ENCODE assay signal across 9 cellular contexts in genomic region chr3:106176734-106177133, GRCh38.
DNase-seq lines count a peak whose midpoint lies in the region; ATAC-seq and TF ChIP-seq lines count a peak whose summit lies in the region.
"Had no signal": no experiment of that assay in that cellular context is flagged by ENCODE, and none has a peak within 500 bp of the region (broad histone marks: within the 10 kb centered on the region; RNA-seq: fewer than 3 reads in every experiment).

No MANE protein-coding gene starts in this region.

- TF ChIP-seq CTCF in GM13976 (IDR thresholded peaks at IDR 0.05; ENCODE audit: borderline replicate concordance, control extremely low read depth, extremely low read depth, insufficient read depth, missing control alignments): no peak
- no peak for TF ChIP-seq CTCF in OCI-LY3 (IDR thresholded peaks at IDR 0.05; ENCODE audit: low read depth, low read length)

- H2BK12ac ChIP-seq in trophoblast cell (ENCODE audit: low read length): no peak overlapping the region

- no peak overlapping the region for H2BK5ac ChIP-seq in trophoblast cell (ENCODE audit: low read depth, low read length, poor library complexity)

- H3K27me3 ChIP-seq in OCI-LY3 (ENCODE audit: low read depth, low read length) (peaks cover 68% of the 10 kb centered on the region), adipocyte (replicated peaks; ENCODE audit: control insufficient read depth, insufficient read depth, low read length) (no peaks in the 10 kb centered on the region), trophoblast cell (ENCODE audit: insufficient read depth, low read length) (no peaks in the 10 kb centered on the region)

- H3K4ac ChIP-seq in trophoblast cell (ENCODE audit: low read depth, low read length): no peak overlapping the region

- no peak overlapping the region for H3K14ac ChIP-seq in trophoblast cell (ENCODE audit: low read length)

- no peak overlapping the region for H3K18ac ChIP-seq in trophoblast cell (ENCODE audit: low read length)

- no peak overlapping the region for H2BK120ac ChIP-seq in trophoblast cell (ENCODE audit: insufficient read depth, low read length, poor library complexity)

- H3K79me2 ChIP-seq in OCI-LY3 (ENCODE audit: low read length): no peaks in the 10 kb centered on the region
- no peaks in the 10 kb centered on the region for H3K79me2 ChIP-seq in trophoblast cell (ENCODE audit: control insufficient read depth, insufficient read depth, low read length, poor library complexity)

- H4K91ac ChIP-seq in trophoblast cell (ENCODE audit: low read depth, low read length): no peak overlapping the region

- ATAC-seq in HG02678 (IDR thresholded peaks at IDR 0.05; ENCODE audit: unreplicated experiment) (peak; percentile 79), SK-N-SH treated with all-trans-retinoic acid at 6 μM for 48 hours (no peak)
- ATAC-seq: HCT116 had no signal

- no peaks in the 10 kb centered on the region for H3K36me3 ChIP-seq in OCI-LY3 (replicated peaks; ENCODE audit: low read depth, low read length)
- H3K36me3 ChIP-seq in adipocyte (ENCODE audit: control insufficient read depth, insufficient read depth, low read length, severe bottlenecking): no peaks in the 10 kb centered on the region
- no peaks in the 10 kb centered on the region for H3K36me3 ChIP-seq in trophoblast cell (ENCODE audit: control insufficient read depth in 1 of 2, insufficient read depth in 2 of 2, low read length in 2 of 2)

- WGBS in trophoblast cell (ENCODE audit: extremely low coverage, insufficient coverage, insufficient read length): no CpG with 5 or more reads among the region's 3 CpGs

- DNase-seq in GM13976 (ENCODE audit: low spot score) (peak; percentile 33), adipocyte (ENCODE audit: low read depth) (peak; percentile 48), trophoblast cell (no peak), cortex of kidney (lab: John Stamatoyannopoulos, UW) (no peak)
- peak; percentile 11 to 47 for DNase-seq in stimulated activated CD4-positive, alpha-beta T cell treated with anti-CD3 and anti-CD28 coated beads, Interleukin-4, amount 100 ng/mL, for 48 hours (ENCODE audit: low read depth in 2 of 2)

- H3K4me1 ChIP-seq in OCI-LY3 (ENCODE audit: low read length) (peaks cover 38% of the 10 kb centered on the region), adipocyte (ENCODE audit: control insufficient read depth, insufficient read depth, low read length) (peaks cover 10% of the 10 kb centered on the region), trophoblast cell (ENCODE audit: control insufficient read depth in 1 of 2, insufficient read depth in 2 of 2, low read length in 2 of 2) (no peaks in the 10 kb centered on the region)

- H3K9ac ChIP-seq in OCI-LY3 (ENCODE audit: low read length) (no peak overlapping the region), adipocyte (ENCODE audit: low read length) (peak overlapping the region; percentile 47), trophoblast cell (ENCODE audit: low read length) (no peak overlapping the region)

- no peak overlapping the region for H2AK5ac ChIP-seq in trophoblast cell (ENCODE audit: low read length)

- H3K4me2 ChIP-seq in OCI-LY3 (ENCODE audit: low read length) (peak overlapping the region; percentile 50), trophoblast cell (ENCODE audit: low read length) (no peak overlapping the region)

- no peaks in the 10 kb centered on the region for H3K79me1 ChIP-seq in trophoblast cell (ENCODE audit: low read length)

- H3K9me3 ChIP-seq in OCI-LY3 (ENCODE audit: insufficient read depth, low read length) (no peaks in the 10 kb centered on the region), adipocyte (ENCODE audit: control insufficient read depth, low read length) (no peaks in the 10 kb centered on the region), trophoblast cell (ENCODE audit: insufficient read depth, low read depth, low read length) (no peaks in the 10 kb centered on the region)

- no peak overlapping the region for H3K23ac ChIP-seq in trophoblast cell (ENCODE audit: low read length)

- H2AFZ ChIP-seq in OCI-LY3 (ENCODE audit: low read depth, low read length) (no peak overlapping the region), trophoblast cell (ENCODE audit: insufficient read depth, low read length, poor library complexity) (no peak overlapping the region)

- H4K20me1 ChIP-seq in OCI-LY3 (ENCODE audit: insufficient read depth, low read length): peaks cover 8% of the 10 kb centered on the region

- H3K27ac ChIP-seq in OCI-LY3 (ENCODE audit: low read length) (no peak overlapping the region), trophoblast cell (ENCODE audit: low read depth, low read length) (no peak overlapping the region)

- H3K4me3 ChIP-seq in OCI-LY3 (ENCODE audit: low read length) (peak overlapping the region; percentile 47), adipocyte (ENCODE audit: low read length) (peak overlapping the region; percentile 56), trophoblast cell (ENCODE audit: low read depth, low read length) (no peak overlapping the region)

- no peak overlapping the region for H4K8ac ChIP-seq in trophoblast cell (ENCODE audit: low read depth, low read length)

- no peak overlapping the region for H4K12ac ChIP-seq in trophoblast cell (ENCODE audit: low read depth, low read length)

- in situ Hi-C loops in GM13976 (cut with MboI; ENCODE audit: low sequenced_read_pairs, unreplicated experiment): loop anchor here (10.0 to 25.0 kb wide), 2 partner anchors 78 to 314 kb away; partner anchors contain the start of gene CBLB

TF ChIP-seq in SK-N-SH treated with all-trans-retinoic acid at 6 μM for 48 hours, 23 proteins besides CTCF, POLR2A, EP300 and RAD21 (continues in another document):
- TF ChIP-seq TSHZ2 (CRISPR knock-in tag; IDR thresholded peaks at IDR 0.05): no peak
- TF ChIP-seq ZC3H10 (CRISPR knock-in tag; IDR thresholded peaks at IDR 0.05): no peak
- TF ChIP-seq ZNF70 (CRISPR knock-in tag; IDR thresholded peaks at IDR 0.05): no peak
- TF ChIP-seq CSRNP3 (CRISPR knock-in tag; IDR thresholded peaks at IDR 0.05): no peak
- TF ChIP-seq GLIS3 (CRISPR knock-in tag; IDR thresholded peaks at IDR 0.05): no peak
- TF ChIP-seq ZFP30 (CRISPR knock-in tag; IDR thresholded peaks at IDR 0.05): no peak
- TF ChIP-seq ARNTL (CRISPR knock-in tag; IDR thresholded peaks at IDR 0.05; ENCODE audit: borderline replicate concordance, low read depth): no peak
- no peak for TF ChIP-seq ZNF565 (CRISPR knock-in tag; conservative IDR thresholded peaks at IDR 0.05; ENCODE audit: low read depth)
- no peak for TF ChIP-seq BACH2 (CRISPR knock-in tag; IDR thresholded peaks at IDR 0.05; ENCODE audit: borderline replicate concordance)
- TF ChIP-seq ZFP3 (CRISPR knock-in tag; IDR thresholded peaks at IDR 0.05): no peak
- TF ChIP-seq POU6F1 (CRISPR knock-in tag; IDR thresholded peaks at IDR 0.05; ENCODE audit: borderline replicate concordance, low read depth): no peak
- TF ChIP-seq OSR1 (CRISPR knock-in tag; IDR thresholded peaks at IDR 0.05): no peak
- TF ChIP-seq CSDC2 (CRISPR knock-in tag; IDR thresholded peaks at IDR 0.05): no peak
- TF ChIP-seq TOX (CRISPR knock-in tag; IDR thresholded peaks at IDR 0.05; ENCODE audit: borderline replicate concordance): no peak
- no peak for TF ChIP-seq ESRRG (CRISPR knock-in tag; IDR thresholded peaks at IDR 0.05)

Comparison
In these comparisons a context has a peak if more than half of its experiments do, and no peak if none do; other contexts are left out.
1. DNase-seq: peak in GM13976 (single experiment), adipocyte (single experiment) and stimulated activated CD4-positive, alpha-beta T cell treated with anti-CD3 and anti-CD28 coated beads, Interleukin-4, amount 100 ng/mL, for 48 hours (2 of 2); none in trophoblast cell (0 of 2) and cortex of kidney (single experiment).